In genomic region chr1:116373451-116374339, GRCh38 we compare ENCODE assay signal across 8 cellular contexts. TPM values are rescaled to one million over a fixed set of nuclear protein-coding genes. Genes with fewer than 3 reads are reported as not detected.
DNase-seq lines count a peak whose midpoint lies in the region; ATAC-seq and TF ChIP-seq lines count a peak whose summit lies in the region.

No MANE protein-coding gene starts in this region.

- H3K4me3 ChIP-seq in WERI-Rb-1 (ENCODE audit: low read depth, low read length) = peak overlapping the region; percentile 79

- peak; percentile 42 to 61 (median 48) for DNase-seq in CD4-positive, alpha-beta T cell
- DNase-seq in NAMALWA (ENCODE audit: low spot score) = peak; percentile 64
- peak; percentile 50 for DNase-seq in WERI-Rb-1
- peak; percentile 56 for DNase-seq in cerebellum (ENCODE audit: low spot score)
- peak; percentile 69 to 85 for DNase-seq in left colon
- peak; percentile 58 for DNase-seq in stimulated activated CD4-positive, alpha-beta T cell treated with anti-CD3 and anti-CD28 coated beads, Interleukin-1b, Interleukin-23, amount 100 ng/mL, for 48 hours

- H3K27me3 Mint-ChIP-seq in CD4-positive, alpha-beta T cell = no peaks in the 10 kb centered on the region

- no peaks in the 10 kb centered on the region for H3K9me3 Mint-ChIP-seq in CD4-positive, alpha-beta T cell

- peak; percentile 31 for ATAC-seq in CD4-positive, alpha-beta T cell (ENCODE audit: poor library complexity)
- peak; percentile 3 for ATAC-seq in GM21526 (IDR thresholded peaks at IDR 0.05; ENCODE audit: low FRiP score, unreplicated experiment)
- ATAC-seq in left colon = peak; percentile 39
- no peak for ATAC-seq in HG03378 (IDR thresholded peaks at IDR 0.05; ENCODE audit: unreplicated experiment)

- H3K27me3 ChIP-seq in CD4-positive, alpha-beta T cell (ENCODE audit: control insufficient read depth, insufficient read depth, low read length) = no peaks in the 10 kb centered on the region
- no peaks in the 10 kb centered on the region for H3K27me3 ChIP-seq in WERI-Rb-1 (ENCODE audit: insufficient read depth, low read depth, severe bottlenecking)

- H3K36me3 ChIP-seq in WERI-Rb-1 = 0 out of 2 replicates have a peak, but pooled peaks cover 2% of the 10 kb centered on the region

- H3K27ac Mint-ChIP-seq in CD4-positive, alpha-beta T cell = peak overlapping the region; percentile 93

- peak overlapping the region; percentile 98 for H3K27ac ChIP-seq in CD4-positive, alpha-beta T cell (ENCODE audit: low read depth, low read length)
- peak overlapping the region; percentile 89 for H3K27ac ChIP-seq in WERI-Rb-1

- H3K9me3 ChIP-seq in CD4-positive, alpha-beta T cell (ENCODE audit: control insufficient read depth, low read length) = no peaks in the 10 kb centered on the region
- H3K9me3 ChIP-seq in WERI-Rb-1 (ENCODE audit: severe bottlenecking) = no peaks in the 10 kb centered on the region

- H3K4me3 Mint-ChIP-seq in CD4-positive, alpha-beta T cell = peak overlapping the region; percentile 98

- POLR2A ChIA-PET in CD4-positive, alpha-beta T cell (lab: Charles Lee) = interaction anchor here (0.8 to 5.7 kb wide), 14 partner anchors 7 to 686 kb away, joined by 3 to 35 read pairs (median 6); partner anchors contain the start of gene TTF2

- CTCF ChIA-PET in CD4-positive, alpha-beta T cell (lab: Charles Lee) = interaction anchor here (1.7 to 2.0 kb wide), 2 partner anchors 17 to 235 kb away, joined by 3 to 6 read pairs; no protein-coding TSS in a partner anchor

- peaks cover 35% of the 10 kb centered on the region for H3K36me3 Mint-ChIP-seq in CD4-positive, alpha-beta T cell (ENCODE audit: low read depth)

- no peak for TF ChIP-seq CTCF in CD4-positive, alpha-beta T cell (IDR thresholded peaks at IDR 0.05)
- no peak for TF ChIP-seq CTCF in WERI-Rb-1 (IDR thresholded peaks at IDR 0.05; ENCODE audit: low read depth, low read length)

- H3K4me1 Mint-ChIP-seq in CD4-positive, alpha-beta T cell (ENCODE audit: low read depth) = peaks cover 58% of the 10 kb centered on the region

- intact Hi-C loops in CD4-positive, alpha-beta T cell (cut with DNase I, micrococcal nuclease) = loop anchor here (1.0 to 5.0 kb wide), 5 partner anchors 15 to 197 kb away; partner anchors contain the start of gene CD58 (in 1 of the 2)
- intact Hi-C loops in left colon (cut with DNase I, micrococcal nuclease) = no loop called here

RNA-seq across cellular contexts. Expression of gene ATP1A1, which starts 0.7 kb away (rescaled TPM):
- total RNA-seq in CD4-positive, alpha-beta T cell = 100 to 1,000 TPM; 251 to 262 TPM
- total RNA-seq in cerebellum = 69.9 TPM
- total RNA-seq in left colon = 1,000 to 10,000 TPM; 1,822 to 3,252 TPM

Comparison
In these comparisons a context has a peak if more than half of its experiments do, and no peak if none do; other contexts are left out.
1. RNA of gene ATP1A1, which starts 0.7 kb away (total RNA-seq): 1,822 to 3,252 TPM in left colon; 251 to 262 TPM in CD4-positive, alpha-beta T cell and 69.9 TPM in cerebellum (single experiment); every median in the first group is over 4 times any median in the second.
2. intact Hi-C loops: an anchor here in CD4-positive, alpha-beta T cell (1.0 to 5.0 kb wide); none called in left colon.
3. Peak in every context shown above with its lines, with median percentiles within 50 percentile points of each other: DNase-seq.